ENCODE assay signal across 1 cellular context in the genomic region with DNA sequence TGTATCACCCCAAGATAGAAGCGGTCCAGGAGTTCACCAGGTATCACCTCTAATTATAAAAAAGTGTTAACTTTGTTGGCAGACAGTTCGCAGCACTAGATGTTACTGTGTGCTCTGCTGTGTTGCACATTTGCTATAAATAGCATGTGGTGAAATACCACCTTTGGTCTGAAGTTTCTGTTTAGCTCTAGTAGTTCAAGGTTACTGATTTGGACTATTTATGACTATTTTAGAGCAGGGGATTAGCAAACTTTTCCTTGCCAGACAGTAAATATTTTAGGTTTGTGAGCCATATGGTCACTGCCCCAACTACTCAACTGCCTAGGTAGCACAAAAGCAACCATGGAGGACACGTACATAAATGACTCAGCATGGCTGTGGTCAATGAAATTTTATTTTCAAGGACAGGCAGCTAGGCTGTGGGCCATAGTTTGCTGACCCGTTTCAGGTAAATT.
TF ChIP-seq lines count a peak whose summit lies in the region.

No MANE protein-coding gene starts in this region.

TF ChIP-seq in SK-N-SH, 30 proteins besides CTCF, POLR2A, EP300 and RAD21 (continued from another document):
- TF ChIP-seq, protein P1, sequence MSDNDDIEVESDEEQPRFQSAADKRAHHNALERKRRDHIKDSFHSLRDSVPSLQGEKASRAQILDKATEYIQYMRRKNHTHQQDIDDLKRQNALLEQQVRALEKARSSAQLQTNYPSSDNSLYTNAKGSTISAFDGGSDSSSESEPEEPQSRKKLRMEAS (IDR thresholded peaks at IDR 0.05; ENCODE audit: low read depth): no peak
- no peak for TF ChIP-seq JUND (IDR thresholded peaks at IDR 0.05)
